Comparison of ENCODE assay signal across 8 cellular contexts in the genomic region with DNA sequence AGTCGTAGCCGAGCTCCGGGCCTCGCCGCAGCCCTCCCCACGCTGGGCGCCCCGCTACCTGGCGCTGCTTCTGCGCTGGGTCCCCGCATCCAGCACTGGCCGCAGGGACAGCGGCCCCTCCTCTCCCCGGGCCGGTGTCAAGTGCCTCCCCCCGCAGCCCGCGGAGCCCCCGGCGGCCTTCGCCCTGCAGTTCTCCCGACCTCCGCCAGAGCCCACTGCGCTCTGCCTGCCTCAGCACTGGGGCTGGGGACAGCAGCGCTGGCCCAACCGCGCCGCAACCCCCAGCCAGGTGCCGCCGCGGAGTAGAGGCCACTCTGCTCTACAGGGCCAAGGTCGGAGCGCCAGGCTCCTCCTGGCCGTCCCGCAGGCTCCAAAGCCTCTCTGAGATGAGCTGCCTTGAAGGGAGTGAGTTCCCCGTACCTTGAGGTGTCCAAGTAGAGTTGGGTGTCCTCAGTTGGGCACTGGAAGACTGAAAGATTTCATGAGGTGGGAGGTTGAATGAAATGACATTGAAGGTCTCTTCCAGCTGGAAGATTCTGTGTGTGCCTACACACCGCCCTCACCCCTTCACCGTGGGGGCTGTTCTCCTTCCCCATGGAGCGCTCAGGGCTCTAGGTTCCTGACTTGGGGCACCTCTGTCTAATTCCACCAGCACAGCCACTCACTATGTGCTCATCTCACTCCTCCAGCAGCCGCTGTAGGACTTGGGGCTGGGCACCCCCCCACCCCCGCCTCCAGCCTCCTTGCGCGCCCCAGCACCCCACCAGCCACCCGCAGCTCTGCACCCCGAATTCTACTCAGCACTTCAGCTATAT. TPM values are rescaled to one million over a fixed set of nuclear protein-coding genes. Genes with fewer than 3 reads are reported as not detected.
DNase-seq lines count a peak whose midpoint lies in the region; ATAC-seq and TF ChIP-seq lines count a peak whose summit lies in the region.

No MANE protein-coding gene starts in this region.

- DNase-seq in GM13977 (ENCODE audit: low spot score) (peak; percentile 95), NCI-H128 (lab: John Stamatoyannopoulos, UW; ENCODE audit: unreplicated experiment) (peak; percentile 48), T-helper 22 cell (ENCODE audit: low read depth) (peak; percentile 60), astrocyte of the hippocampus (ENCODE audit: low read depth, low spot score) (peak; percentile 96), hypothalamus (lab: John Stamatoyannopoulos, UW) (peak in 47 of 51 donors; percentile 22 to 87 (median 74)), renal cortical epithelial cell (ENCODE audit: low read depth) (peak; percentile 55), cortex of kidney (lab: John Stamatoyannopoulos, UW) (no peak)

- ATAC-seq in HG02678 (IDR thresholded peaks at IDR 0.05; ENCODE audit: unreplicated experiment): peak; percentile 80

- in situ Hi-C loops in GM13977 (cut with MboI; ENCODE audit: low pct_unique_long_range_greater_than_20kb, low sequenced_read_pairs, unreplicated experiment): no loop called here

- TF ChIP-seq CTCF in GM13977 (IDR thresholded peaks at IDR 0.05; ENCODE audit: extremely low read depth, insufficient read depth, missing control alignments): peak; percentile 99

RNA-seq across cellular contexts. Expression of gene DNMT3A, which starts 0.9 kb away (rescaled TPM):
- 9.9 and 29.5 TPM in 2 replicates for total RNA-seq in renal cortical epithelial cell
